In the genomic region with DNA sequence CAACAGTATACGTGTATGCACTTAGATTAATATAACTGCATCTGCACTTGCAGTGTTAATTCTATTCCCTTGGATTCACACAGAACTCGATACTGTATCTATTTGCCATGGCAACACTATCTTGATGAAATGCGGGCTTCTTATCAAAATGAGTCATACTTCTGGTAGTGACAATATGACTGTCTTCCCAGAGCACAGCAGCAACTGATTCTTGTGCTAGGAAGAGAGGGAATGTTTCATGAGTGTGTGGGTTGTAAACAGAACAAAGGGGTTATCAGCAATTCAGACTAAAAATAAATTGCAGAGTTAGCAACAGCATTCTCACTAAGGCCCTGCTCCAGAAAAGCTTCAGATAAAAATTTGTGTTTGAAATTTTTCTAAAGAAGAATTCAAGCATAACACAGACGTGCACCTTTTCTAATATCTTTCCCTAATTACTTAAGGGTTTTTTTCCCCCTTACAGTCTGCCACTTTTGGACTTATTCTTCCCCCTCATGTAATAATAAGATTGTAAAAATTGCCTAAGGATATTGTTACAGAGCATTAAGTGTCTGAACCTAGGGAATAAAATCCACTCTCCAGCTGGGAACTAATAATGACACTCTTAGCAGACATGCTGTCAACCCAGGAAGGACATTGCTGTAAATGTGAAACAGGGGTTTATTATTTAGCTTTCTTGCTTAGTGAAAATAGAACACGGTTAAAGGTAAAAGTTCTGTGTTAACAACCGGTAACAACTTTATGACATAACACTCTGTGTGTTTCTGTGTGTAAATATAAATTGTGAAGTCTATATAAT, we compare ENCODE assay signal across 1 cellular context.
A peak's percentile ranks its signal among the peaks of the same experiment; 100 is the strongest.
TF ChIP-seq lines count a peak whose summit lies in the region.

No MANE protein-coding gene starts in this region.

TF ChIP-seq in HEK293, 187 proteins besides CTCF, POLR2A, EP300 and RAD21 (continued from another document):
- TF ChIP-seq, protein P1, sequence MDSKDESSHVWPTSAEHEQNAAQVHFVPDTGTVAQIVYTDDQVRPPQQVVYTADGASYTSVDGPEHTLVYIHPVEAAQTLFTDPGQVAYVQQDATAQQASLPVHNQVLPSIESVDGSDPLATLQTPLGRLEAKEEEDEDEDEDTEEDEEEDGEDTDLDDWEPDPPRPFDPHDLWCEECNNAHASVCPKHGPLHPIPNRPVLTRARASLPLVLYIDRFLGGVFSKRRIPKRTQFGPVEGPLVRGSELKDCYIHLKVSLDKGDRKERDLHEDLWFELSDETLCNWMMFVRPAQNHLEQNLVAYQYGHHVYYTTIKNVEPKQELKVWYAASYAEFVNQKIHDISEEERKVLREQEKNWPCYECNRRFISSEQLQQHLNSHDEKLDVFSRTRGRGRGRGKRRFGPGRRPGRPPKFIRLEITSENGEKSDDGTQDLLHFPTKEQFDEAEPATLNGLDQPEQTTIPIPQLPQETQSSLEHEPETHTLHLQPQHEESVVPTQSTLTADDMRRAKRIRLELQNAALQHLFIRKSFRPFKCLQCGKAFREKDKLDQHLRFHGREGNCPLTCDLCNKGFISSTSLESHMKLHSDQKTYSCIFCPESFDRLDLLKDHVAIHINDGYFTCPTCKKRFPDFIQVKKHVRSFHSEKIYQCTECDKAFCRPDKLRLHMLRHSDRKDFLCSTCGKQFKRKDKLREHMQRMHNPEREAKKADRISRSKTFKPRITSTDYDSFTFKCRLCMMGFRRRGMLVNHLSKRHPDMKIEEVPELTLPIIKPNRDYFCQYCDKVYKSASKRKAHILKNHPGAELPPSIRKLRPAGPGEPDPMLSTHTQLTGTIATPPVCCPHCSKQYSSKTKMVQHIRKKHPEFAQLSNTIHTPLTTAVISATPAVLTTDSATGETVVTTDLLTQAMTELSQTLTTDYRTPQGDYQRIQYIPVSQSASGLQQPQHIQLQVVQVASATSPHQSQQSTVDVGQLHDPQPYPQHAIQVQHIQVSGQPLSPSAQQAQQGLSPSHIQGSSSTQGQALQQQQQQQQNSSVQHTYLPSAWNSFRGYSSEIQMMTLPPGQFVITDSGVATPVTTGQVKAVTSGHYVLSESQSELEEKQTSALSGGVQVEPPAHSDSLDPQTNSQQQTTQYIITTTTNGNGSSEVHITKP (tag by site-specific recombination; IDR thresholded peaks at IDR 0.05): peak; percentile 89
- TF ChIP-seq TRIM28 (IDR thresholded peaks at IDR 0.05; ENCODE audit: borderline replicate concordance, low read length): 0 out of 2 replicates have a peak, but pooled peaks have one; percentile 32
- TF ChIP-seq MEIS1 (CRISPR knock-in tag; IDR thresholded peaks at IDR 0.05; ENCODE audit: borderline replicate concordance): no peak
- 0 out of 2 replicates have a peak, but pooled peaks have one; percentile 25 for TF ChIP-seq ZNF10 (tag by site-specific recombination; IDR thresholded peaks at IDR 0.05)
- no peak for TF ChIP-seq ZNF221 (tag by site-specific recombination; IDR thresholded peaks at IDR 0.05; ENCODE audit: borderline replicate concordance)
- no peak for TF ChIP-seq ZNF404 (tag by site-specific recombination; IDR thresholded peaks at IDR 0.05)
- no peak for TF ChIP-seq WT1 (tag by site-specific recombination; IDR thresholded peaks at IDR 0.05)
